In genomic region chr2:186641807-186642321, GRCh38 we compare ENCODE assay signal across 8 cellular contexts. TPM values are rescaled to one million over a fixed set of nuclear protein-coding genes. Genes with fewer than 3 reads are reported as not detected.
DNase-seq lines count a peak whose midpoint lies in the region; ATAC-seq, FAIRE-seq and TF ChIP-seq lines count a peak whose summit lies in the region.
"Had no signal": no experiment of that assay in that cellular context is flagged by ENCODE, and none has a peak within 500 bp of the region (broad histone marks: within the 10 kb centered on the region; RNA-seq: fewer than 3 reads in every experiment).

No MANE protein-coding gene starts in this region.

- H3K27me3 ChIP-seq in pancreas = no peaks in the 10 kb centered on the region

- peak; percentile 80 for ATAC-seq in GM19455 (IDR thresholded peaks at IDR 0.05; ENCODE audit: unreplicated experiment)
- ATAC-seq in HG03378 (IDR thresholded peaks at IDR 0.05; ENCODE audit: unreplicated experiment) = peak; percentile 85
- ATAC-seq in activated CD8-positive, alpha-beta T cell treated with anti-CD3 and anti-CD28 coated beads, Interleukin-2, amount 10 ng/mL, durations not matched to agents 7 days and 5 days = peak; percentile 57
- ATAC-seq in pancreas = peak; percentile 94 to 99 (median 97)

- H3K27ac ChIP-seq in pancreas = no peak overlapping the region

- H3K4me1 ChIP-seq in pancreas = no peaks in the 10 kb centered on the region

- POLR2A ChIA-PET in activated CD8-positive, alpha-beta T cell treated with anti-CD3 and anti-CD28 coated beads, Interleukin-2, amount 10 ng/mL, durations not matched to agents 7 days and 5 days (lab: Charles Lee) = interaction anchor here (0.8 to 0.9 kb wide), 2 partner anchors 52 to 134 kb away, joined by 3 to 6 read pairs; partner anchors contain the start of gene ITGAV

- peak in 3 of 4 donors; percentile 38 to 53 (median 51) for TF ChIP-seq CTCF in pancreas (IDR thresholded peaks at IDR 0.05)

- no peak overlapping the region for H3K4me3 ChIP-seq in pancreas

- H3K4me1 Mint-ChIP-seq in activated CD8-positive, alpha-beta T cell treated with anti-CD3 and anti-CD28 coated beads, Interleukin-2, amount 10 ng/mL, durations not matched to agents 7 days and 5 days (ENCODE audit: low read depth) = peaks cover 11% of the 10 kb centered on the region

- intact Hi-C loops in pancreas (cut with DNase I) = loop anchor here in 2 of 3 donors (5.0 to 10.0 kb wide), 2 partner anchors 137 to 140 kb away; no protein-coding TSS in a partner anchor

- DNase-seq in NCI-H446 (lab: John Stamatoyannopoulos, UW) (peak; percentile 11 to 58), foreskin melanocyte (peak; percentile 49), pancreas (peak in 3 of 6 donors; percentile 32 to 55 (median 35))
- peak; percentile 54 for DNase-seq in activated CD8-positive, alpha-beta T cell treated with anti-CD3 and anti-CD28 coated beads, Interleukin-2, amount 10 ng/mL, durations not matched to agents 7 days and 5 days

- H3K36me3 Mint-ChIP-seq in activated CD8-positive, alpha-beta T cell treated with anti-CD3 and anti-CD28 coated beads, Interleukin-2, amount 10 ng/mL, durations not matched to agents 7 days and 5 days (ENCODE audit: low read depth) = no peaks in the 10 kb centered on the region

- no peak overlapping the region for H3K27ac Mint-ChIP-seq in activated CD8-positive, alpha-beta T cell treated with anti-CD3 and anti-CD28 coated beads, Interleukin-2, amount 10 ng/mL, durations not matched to agents 7 days and 5 days

- H3K36me3 ChIP-seq in pancreas = peaks cover 0 to 9% (median 5%) of the 10 kb centered on the region in 3 donors

- CTCF ChIA-PET in activated CD8-positive, alpha-beta T cell treated with anti-CD3 and anti-CD28 coated beads, Interleukin-2, amount 10 ng/mL, durations not matched to agents 7 days and 5 days (lab: Charles Lee) = interaction anchor here (0.6 to 5.9 kb wide), 24 partner anchors 9 to 1007 kb away, joined by 3 to 117 read pairs (median 4); partner anchors contain the start of genes ITGAV and ZC3H15

- peak; percentile 97 for FAIRE-seq in G401.6 (lab: Jason Lieb, UNC)
- peak; percentile 63 for FAIRE-seq in pancreas (lab: Jason Lieb, UNC)
- FAIRE-seq: endometrium had no signal

- 67 to 77% methylated on average over 2 of the region's 2 CpGs for WGBS in pancreas, 2 donors

- H3K9me3 Mint-ChIP-seq in activated CD8-positive, alpha-beta T cell treated with anti-CD3 and anti-CD28 coated beads, Interleukin-2, amount 10 ng/mL, durations not matched to agents 7 days and 5 days (ENCODE audit: insufficient read depth) = no peaks in the 10 kb centered on the region

- H3K9me3 ChIP-seq in pancreas = no peaks in the 10 kb centered on the region

- H3K27me3 Mint-ChIP-seq in activated CD8-positive, alpha-beta T cell treated with anti-CD3 and anti-CD28 coated beads, Interleukin-2, amount 10 ng/mL, durations not matched to agents 7 days and 5 days (ENCODE audit: low read depth) = no peaks in the 10 kb centered on the region

- H3K4me3 Mint-ChIP-seq in activated CD8-positive, alpha-beta T cell treated with anti-CD3 and anti-CD28 coated beads, Interleukin-2, amount 10 ng/mL, durations not matched to agents 7 days and 5 days = no peak overlapping the region

RNA-seq across cellular contexts. Expression of gene FAM171B, which starts 52.0 kb away (rescaled TPM):
- total RNA-seq in activated CD8-positive, alpha-beta T cell treated with anti-CD3 and anti-CD28 coated beads, Interleukin-2, amount 10 ng/mL, durations not matched to agents 7 days and 5 days = under 1 TPM; 0.18 to 0.29 TPM
- total RNA-seq in pancreas = 1 to 10 TPM; 1.1 to 4.4 (median 1.7) TPM
- 1 to 10 TPM in 1 of 2 donors, under 1 TPM in 1; 0.61 to 2.2 TPM for polyA plus RNA-seq in pancreas

RNA-seq across cellular contexts. Expression of gene ITGAV, which starts 52.0 kb away (rescaled TPM):
- 1 to 10 TPM; 4.9 to 5.6 TPM for total RNA-seq in activated CD8-positive, alpha-beta T cell treated with anti-CD3 and anti-CD28 coated beads, Interleukin-2, amount 10 ng/mL, durations not matched to agents 7 days and 5 days
- 10 to 100 TPM; 23.9 to 83.3 (median 30.4) TPM for total RNA-seq in pancreas
- 10 to 100 TPM in 1 of 2 donors, 1 to 10 TPM in 1; 9.0 to 19.3 TPM for polyA plus RNA-seq in pancreas
